Comparison of ENCODE assay signal across 8 cellular contexts in the genomic region with DNA sequence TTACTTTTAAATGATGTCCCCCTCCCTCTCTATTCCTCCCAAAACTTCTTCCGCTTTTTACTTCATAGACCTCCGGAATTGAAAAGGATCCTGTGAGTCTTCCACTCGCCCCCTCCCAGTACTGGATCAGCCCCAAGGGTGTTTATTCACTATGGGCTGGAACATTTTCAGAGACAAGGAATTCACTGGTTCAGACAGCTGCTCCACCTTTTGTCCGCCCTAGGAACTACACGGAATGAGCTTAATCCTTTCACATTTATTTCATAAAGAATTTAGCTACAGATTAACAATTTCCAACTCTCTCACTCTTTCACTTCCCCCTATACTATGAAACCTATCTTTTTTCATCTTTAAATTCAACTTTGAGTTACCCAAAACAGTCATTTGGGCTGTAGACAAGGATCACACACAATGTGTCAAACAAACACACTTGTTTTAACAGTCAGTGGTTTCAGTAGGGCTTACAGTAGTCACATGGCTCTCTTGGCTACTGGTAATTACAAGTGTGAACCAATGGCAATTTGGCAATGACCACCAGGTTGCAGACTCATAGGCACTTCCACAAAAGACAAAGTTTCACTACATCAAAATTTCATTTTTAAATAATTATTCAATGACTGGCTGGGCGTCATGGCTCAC. TPM values are rescaled to one million over a fixed set of nuclear protein-coding genes. Genes with fewer than 3 reads are reported as not detected.
DNase-seq lines count a peak whose midpoint lies in the region; ATAC-seq and TF ChIP-seq lines count a peak whose summit lies in the region.

No MANE protein-coding gene starts in this region.

- no peaks in the 10 kb centered on the region for H3K4me1 ChIP-seq in thoracic aorta (ENCODE audit: control insufficient read depth in 1 of 2, low read depth in 2 of 2)

- H3K27me3 Mint-ChIP-seq in WTC11 (ENCODE audit: low read depth): no peaks in the 10 kb centered on the region

- H3K4me3 Mint-ChIP-seq in WTC11: no peak overlapping the region

- no peak overlapping the region; the same call in 1 of the 2 replicates for H3K27ac Mint-ChIP-seq in WTC11

- no peaks in the 10 kb centered on the region for H3K27me3 ChIP-seq in thoracic aorta (replicated peaks; ENCODE audit: insufficient read depth)

- intact Hi-C loops in left ventricle myocardium superior (cut with micrococcal nuclease): no loop called here

- POLR2A ChIA-PET in WTC11 (lab: Charles Lee): interaction anchor here (1.1 kb wide), 1 partner anchor 24 kb away, joined by 5 read pairs; the partner anchor contains the start of gene CDKN3

- CTCF ChIA-PET in WTC11 (lab: Charles Lee): interaction anchor here (0.6 to 2.4 kb wide), 26 partner anchors 9 to 384 kb away, joined by 3 to 45 read pairs (median 4); partner anchors contain the start of genes CDKN3 and CGRRF1

- peaks cover 3% of the 10 kb centered on the region for H3K36me3 ChIP-seq in thoracic aorta

- TF ChIP-seq CTCF in WTC11 (IDR thresholded peaks at IDR 0.05) (peak; percentile 47; the same call in 1 of the 2 replicates), thoracic aorta (IDR thresholded peaks at IDR 0.05) (peak; percentile 50)

- ATAC-seq in WTC11 (peak; percentile 95), left ventricle myocardium superior (peak; percentile 71), thoracic aorta (ENCODE audit: insufficient number of reproducible peaks, low FRiP score, low read depth) (peak; percentile 43), HG02798 (IDR thresholded peaks at IDR 0.05; ENCODE audit: poor library complexity, unreplicated experiment) (no peak)

- H3K4me1 Mint-ChIP-seq in WTC11: peaks cover 5% of the 10 kb centered on the region

- no peak overlapping the region for H3K27ac ChIP-seq in thoracic aorta

- DNase-seq in NCI-H1694 (lab: John Stamatoyannopoulos, UW) (peak; percentile 9), NCI-H1694 treated with DMSO at 0.1 percent for 48 hours (lab: John Stamatoyannopoulos, UW) (no peak), HT1080 (ENCODE audit: low read depth) (peak; percentile 18), WTC11 (ENCODE audit: low spot score) (peak; percentile 59), left ventricle myocardium superior (no peak), thoracic aorta (ENCODE audit: low spot score) (no peak)
- no peak for DNase-seq in central memory CD4-positive, alpha-beta T cell

- no peaks in the 10 kb centered on the region for H3K9me3 Mint-ChIP-seq in WTC11

- no peak overlapping the region for H3K4me3 ChIP-seq in thoracic aorta

- no peaks in the 10 kb centered on the region for H3K9me3 ChIP-seq in thoracic aorta

- H3K36me3 Mint-ChIP-seq in WTC11: peaks cover 13% of the 10 kb centered on the region

TF ChIP-seq in WTC11, 78 proteins besides CTCF, POLR2A, EP300 and RAD21:
- TF ChIP-seq OVOL2 (CRISPR knock-in tag; IDR thresholded peaks at IDR 0.05; ENCODE audit: borderline replicate concordance) (no peak), NFATC4 (CRISPR knock-in tag; IDR thresholded peaks at IDR 0.05) (0 out of 2 replicates have a peak, but pooled peaks have one; percentile 11)

RNA-seq across cellular contexts. Expression of gene CNIH1, which starts 20.6 kb away (rescaled TPM):
- total RNA-seq in HT1080 (2014; rRNA removed; shearing (Covaris generic)): 117 and 172 TPM in 2 replicates
- 368 and 434 TPM in 2 replicates for polyA plus RNA-seq in HT1080 (2015; cell fraction: cytosol; rRNA removed)
- polyA plus RNA-seq in HT1080 (2015; cell fraction: nucleus; rRNA removed): 142 and 218 TPM in 2 replicates
- total RNA-seq in WTC11 (2021) (80.7 to 93.9 TPM (median 90.8 TPM) in 3 replicates), left ventricle myocardium superior (102 TPM), thoracic aorta (100 to 1,000 TPM; 128 to 142 TPM)

RNA-seq across cellular contexts. Expression of gene CDKN3, which starts 23.8 kb away (rescaled TPM):
- 122 and 146 TPM in 2 replicates for total RNA-seq in HT1080 (2014; rRNA removed; shearing (Covaris generic))
- 112 and 127 TPM in 2 replicates for polyA plus RNA-seq in HT1080 (2015; cell fraction: cytosol; rRNA removed)
- polyA plus RNA-seq in HT1080 (2015; cell fraction: nucleus; rRNA removed): 37.9 and 51.7 TPM in 2 replicates
- total RNA-seq in WTC11 (2021): 55.4 to 62.0 TPM (median 57.0 TPM) in 3 replicates
- 5.5 TPM for total RNA-seq in left ventricle myocardium superior
- total RNA-seq in thoracic aorta: 10 to 100 TPM in 1 of 2 donors, 1 to 10 TPM in 1; 3.5 to 13.5 TPM

Comparison
In these comparisons a context has a peak if more than half of its experiments do, and no peak if none do; other contexts are left out.
1. DNase-seq: peak in NCI-H1694 (single experiment), HT1080 (single experiment) and WTC11 (single experiment); none in NCI-H1694 treated with DMSO at 0.1 percent for 48 hours (single experiment), left ventricle myocardium superior (single experiment), thoracic aorta (single experiment) and central memory CD4-positive, alpha-beta T cell (single experiment).